ENCODE assay signal across 21 cellular contexts in the genomic region with DNA sequence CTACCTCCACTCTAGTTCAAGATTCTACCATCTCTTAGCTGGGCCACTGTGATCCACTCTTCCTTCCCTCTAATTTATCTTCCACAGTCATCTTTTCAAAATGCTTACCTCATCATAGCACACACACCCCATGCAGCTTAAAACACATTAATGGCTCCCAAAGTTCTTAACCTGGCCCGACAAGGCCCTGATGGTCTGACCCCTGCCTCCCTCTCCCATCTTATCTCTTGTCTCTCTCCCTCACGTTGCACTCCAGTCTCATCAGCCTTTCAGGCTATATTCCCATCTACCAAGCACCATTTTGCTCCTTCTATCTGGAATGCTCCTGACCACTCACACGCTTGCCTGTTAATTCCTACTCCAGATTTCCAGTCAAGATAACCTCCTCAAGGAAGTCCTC. TPM values are rescaled to one million over a fixed set of nuclear protein-coding genes. Genes with fewer than 3 reads are reported as not detected.
"Had no signal": no experiment of that assay in that cellular context is flagged by ENCODE, and none has a peak within 500 bp of the region (broad histone marks: within the 10 kb centered on the region; RNA-seq: fewer than 3 reads in every experiment).

No MANE protein-coding gene starts in this region.

- ATAC-seq: effector memory CD8-positive, alpha-beta T cell; left cardiac atrium; left lung; naive thymus-derived CD4-positive, alpha-beta T cell; psoas muscle; right cardiac atrium; stimulated activated effector memory CD8-positive, alpha-beta T cell treated with anti-CD3 and anti-CD28 coated beads, Interleukin-12 subunit alpha, Interleukin-12 subunit beta, amount 100 ng/mL, for 72 hours had no signal

- H3K27me3 ChIP-seq: sigmoid colon, thyroid gland had no signal

- H3K4me3 ChIP-seq: left lung, psoas muscle, sigmoid colon, stomach, thyroid gland had no signal

- H3K9me3 ChIP-seq: left lung, psoas muscle, sigmoid colon, thyroid gland had no signal

- H3K27ac ChIP-seq: left lung, psoas muscle, sigmoid colon, stomach, thyroid gland had no signal

- FAIRE-seq: endometrium, frontal cortex, islet of Langerhans had no signal

- DNase-seq: cortex of kidney; effector memory CD8-positive, alpha-beta T cell; hippocampal formation; left cardiac atrium; left lung; mesenchymal stem cell; midbrain; naive thymus-derived CD4-positive, alpha-beta T cell; nucleus accumbens; psoas muscle; right cardiac atrium; sigmoid colon; stimulated activated CD4-positive, alpha-beta T cell treated with anti-CD3 and anti-CD28 coated beads, Interleukin-2, amount 100 ng/mL, for 24 hours; stimulated activated CD4-positive, alpha-beta T cell treated with anti-CD3 and anti-CD28 coated beads, Interleukin-4, amount 100 ng/mL, for 24 hours; stimulated activated naive CD4-positive, alpha-beta T cell treated with Interleukin-2 at 50 U/mL for 16 hours; stomach; thyroid gland had no signal

- H3K36me3 ChIP-seq: left lung, sigmoid colon, stomach, thyroid gland had no signal

RNA-seq across cellular contexts. Expression of gene ZBTB8A, which starts 2.5 kb away (rescaled TPM):
- polyA plus RNA-seq: naive thymus-derived CD4-positive, alpha-beta T cell had no signal
